In genomic region chr2:100924520-100925451, GRCh38 we compare ENCODE assay signal across 8 cellular contexts.
DNase-seq lines count a peak whose midpoint lies in the region; ATAC-seq and TF ChIP-seq lines count a peak whose summit lies in the region.

No MANE protein-coding gene starts in this region.

- H3K9me3 ChIP-seq in OCI-LY3 (ENCODE audit: insufficient read depth, low read length) (no peaks in the 10 kb centered on the region), muscle layer of duodenum (ENCODE audit: control insufficient read depth in 1 of 2, low read length in 2 of 2) (no peaks in the 10 kb centered on the region), HAP-1 (no peaks in the 10 kb centered on the region)

- ATAC-seq in Right ventricle myocardium inferior, result peak; percentile 57

- intact Hi-C loops in Right ventricle myocardium inferior (cut with DNase I), result no loop called here
- intact Hi-C loops in cardiac septum (cut with DNase I), result loop anchor here (2.0 kb wide), 1 partner anchor 32 kb away; no protein-coding TSS in a partner anchor

- peaks cover 9% of the 10 kb centered on the region; the same call in 1 of the 2 replicates for H3K4me1 ChIP-seq in OCI-LY3 (ENCODE audit: low read length)
- H3K4me1 ChIP-seq in muscle layer of duodenum (ENCODE audit: control insufficient read depth in 1 of 2, insufficient read depth in 2 of 2, low read length in 2 of 2), result peaks cover 0 to 5% of the 10 kb centered on the region in 2 donors
- no peaks in the 10 kb centered on the region for H3K4me1 ChIP-seq in HAP-1

- in situ Hi-C loops in HAP-1 (cut with MboI; ENCODE audit: low sequenced_read_pairs), result no loop called here

- H3K27ac ChIP-seq in OCI-LY3 (ENCODE audit: low read length) (no peak overlapping the region), cingulate gyrus (ENCODE audit: low read depth, low read length) (peak overlapping the region; percentile 65), muscle layer of duodenum (ENCODE audit: low read length) (peak overlapping the region; percentile 92)

- peak overlapping the region; percentile 13; the same call in 1 of the 2 replicates for H3K9ac ChIP-seq in OCI-LY3 (ENCODE audit: low read length)

- no peaks in the 10 kb centered on the region for H3K79me2 ChIP-seq in OCI-LY3 (ENCODE audit: low read length)

- H3K4me2 ChIP-seq in OCI-LY3 (ENCODE audit: low read length), result peak overlapping the region; percentile 80

- peak overlapping the region; percentile 72 for H3K4me3 ChIP-seq in OCI-LY3 (ENCODE audit: low read length)
- H3K4me3 ChIP-seq in muscle layer of duodenum (ENCODE audit: low read depth in 1 of 2, low read length in 2 of 2), result peak overlapping the region; percentile 15 to 37
- H3K4me3 ChIP-seq in HAP-1, result no peak overlapping the region

- peaks cover 13% of the 10 kb centered on the region; the same call in 1 of the 2 replicates for H3K27me3 ChIP-seq in OCI-LY3 (ENCODE audit: low read depth, low read length)
- no peaks in the 10 kb centered on the region for H3K27me3 ChIP-seq in muscle layer of duodenum (ENCODE audit: low read depth, low read length)
- H3K27me3 ChIP-seq in HAP-1 (ENCODE audit: low read depth), result no peaks in the 10 kb centered on the region

- no peaks in the 10 kb centered on the region for H4K20me1 ChIP-seq in OCI-LY3 (ENCODE audit: insufficient read depth, low read length)

- no peak for TF ChIP-seq CTCF in OCI-LY3 (IDR thresholded peaks at IDR 0.05; ENCODE audit: low read depth, low read length)

- H3K36me3 ChIP-seq in OCI-LY3 (replicated peaks; ENCODE audit: low read depth, low read length) (no peaks in the 10 kb centered on the region), muscle layer of duodenum (ENCODE audit: control insufficient read depth in 1 of 2, insufficient read depth in 2 of 2, low read length in 2 of 2) (no peaks in the 10 kb centered on the region), HAP-1 (replicated peaks) (no peaks in the 10 kb centered on the region; the same call in 1 of the 2 replicates)

- H2AFZ ChIP-seq in OCI-LY3 (ENCODE audit: low read depth, low read length), result peak overlapping the region; percentile 96

- DNase-seq in Right ventricle myocardium inferior (ENCODE audit: missing footprints), result no peak
- DNase-seq in cardiac septum (ENCODE audit: low spot score), result no peak
- DNase-seq in NCI-H2029 (lab: John Stamatoyannopoulos, UW), result no peak
- DNase-seq in HAP-1 (ENCODE audit: low spot score in 2 of 2), result no peak
- no peak for DNase-seq in NCI-H345 treated with DMSO at 0.1 percent for 48 hours (lab: John Stamatoyannopoulos, UW; ENCODE audit: unreplicated experiment)
